In genomic region chr15:100722551-100723322, GRCh38 we compare ENCODE assay signal across 13 cellular contexts.
A peak's percentile ranks its signal among the peaks of the same experiment; 100 is the strongest.
DNase-seq lines count a peak whose midpoint lies in the region; ATAC-seq and TF ChIP-seq lines count a peak whose summit lies in the region.
"Had no signal": no experiment of that assay in that cellular context is flagged by ENCODE, and none has a peak within 500 bp of the region (broad histone marks: within the 10 kb centered on the region; RNA-seq: fewer than 3 reads in every experiment).

No MANE protein-coding gene starts in this region.

- CTCF ChIA-PET in activated CD8-positive, alpha-beta T cell treated with anti-CD3 and anti-CD28 coated beads, Interleukin-2, amount 10 ng/mL, durations not matched to agents 7 days and 5 days (lab: Charles Lee) = interaction anchor here (1.4 kb wide), 1 partner anchor 152 kb away, joined by 3 read pairs; no protein-coding TSS in a partner anchor
- CTCF ChIA-PET in activated CD8-positive, alpha-beta T cell treated with anti-CD3 and anti-CD28 coated beads for 36 hours (lab: Charles Lee) = interaction anchor here (1.0 kb wide), 1 partner anchor 195 kb away, joined by 3 read pairs; no protein-coding TSS in a partner anchor

- H3K27me3 ChIP-seq in Karpas-422 (ENCODE audit: low read length) = no peaks in the 10 kb centered on the region

- TF ChIP-seq CTCF in activated CD8-positive, alpha-beta T cell treated with anti-CD3 and anti-CD28 coated beads for 36 hours (IDR thresholded peaks at IDR 0.05) = no peak
- TF ChIP-seq CTCF in coronary artery (IDR thresholded peaks at IDR 0.05) (no peak), osteocyte (IDR thresholded peaks at IDR 0.05) (no peak)

- intact Hi-C loops in activated CD8-positive, alpha-beta T cell treated with anti-CD3 and anti-CD28 coated beads for 36 hours (cut with micrococcal nuclease) = no loop called here

- H3K36me3 Mint-ChIP-seq in activated CD8-positive, alpha-beta T cell treated with anti-CD3 and anti-CD28 coated beads, Interleukin-2, amount 10 ng/mL, durations not matched to agents 7 days and 5 days (ENCODE audit: low read depth) = no peaks in the 10 kb centered on the region
- no peaks in the 10 kb centered on the region for H3K36me3 Mint-ChIP-seq in activated CD8-positive, alpha-beta T cell treated with anti-CD3 and anti-CD28 coated beads for 36 hours (ENCODE audit: low read depth)
- H3K36me3 Mint-ChIP-seq in osteocyte (ENCODE audit: unreplicated experiment) = no peaks in the 10 kb centered on the region

- no peaks in the 10 kb centered on the region for H3K4me1 ChIP-seq in Karpas-422 (ENCODE audit: low read length)

- ATAC-seq in activated CD8-positive, alpha-beta T cell treated with anti-CD3 and anti-CD28 coated beads, Interleukin-2, amount 10 ng/mL, durations not matched to agents 7 days and 5 days = no peak
- ATAC-seq in activated CD8-positive, alpha-beta T cell treated with anti-CD3 and anti-CD28 coated beads for 36 hours = no peak

- H4K20me1 ChIP-seq in Karpas-422 (ENCODE audit: insufficient read depth, low read depth, low read length) = no peaks in the 10 kb centered on the region

- no peaks in the 10 kb centered on the region for H3K9me3 ChIP-seq in Karpas-422 (ENCODE audit: low read length)
- H3K9me3 ChIP-seq: mucosa of descending colon had no signal

- no peak overlapping the region for H2AFZ ChIP-seq in Karpas-422 (ENCODE audit: low read length)

- H3K9ac ChIP-seq in Karpas-422 (ENCODE audit: low read length) = no peak overlapping the region

- no peak overlapping the region for H3K4me2 ChIP-seq in Karpas-422 (ENCODE audit: low read depth, low read length, poor library complexity, severe bottlenecking)

- H3K4me3 ChIP-seq in coronary artery (no peak overlapping the region), Karpas-422 (ENCODE audit: low read length) (no peak overlapping the region)
- H3K4me3 ChIP-seq: mucosa of descending colon had no signal

- no peak overlapping the region for H3K27ac Mint-ChIP-seq in activated CD8-positive, alpha-beta T cell treated with anti-CD3 and anti-CD28 coated beads, Interleukin-2, amount 10 ng/mL, durations not matched to agents 7 days and 5 days
- H3K27ac Mint-ChIP-seq in activated CD8-positive, alpha-beta T cell treated with anti-CD3 and anti-CD28 coated beads for 36 hours = no peak overlapping the region
- peak overlapping the region; percentile 80 for H3K27ac Mint-ChIP-seq in osteocyte (ENCODE audit: unreplicated experiment)
- H3K27ac Mint-ChIP-seq: activated T-helper 17 cell treated with anti-CD3 and anti-CD28 coated beads, Interleukin-2, amount 50 U/mL, for 72 hours had no signal

- no peaks in the 10 kb centered on the region for H3K9me2 ChIP-seq in Karpas-422 (replicated peaks; ENCODE audit: insufficient read depth, low read length)

- POLR2A ChIA-PET in activated CD8-positive, alpha-beta T cell treated with anti-CD3 and anti-CD28 coated beads, Interleukin-2, amount 10 ng/mL, durations not matched to agents 7 days and 5 days (lab: Charles Lee) = interaction anchor here (0.6 kb wide), 1 partner anchor 16 kb away, joined by 4 read pairs; no protein-coding TSS in a partner anchor
- POLR2A ChIA-PET in activated CD8-positive, alpha-beta T cell treated with anti-CD3 and anti-CD28 coated beads for 36 hours (lab: Charles Lee) = no interaction called here

- H3K4me1 Mint-ChIP-seq in activated CD8-positive, alpha-beta T cell treated with anti-CD3 and anti-CD28 coated beads, Interleukin-2, amount 10 ng/mL, durations not matched to agents 7 days and 5 days (ENCODE audit: low read depth) = no peaks in the 10 kb centered on the region
- no peaks in the 10 kb centered on the region for H3K4me1 Mint-ChIP-seq in activated CD8-positive, alpha-beta T cell treated with anti-CD3 and anti-CD28 coated beads for 36 hours (ENCODE audit: low read depth)
- peaks cover 51% of the 10 kb centered on the region for H3K4me1 Mint-ChIP-seq in osteocyte (ENCODE audit: unreplicated experiment)
- H3K4me1 Mint-ChIP-seq: activated T-helper 17 cell treated with anti-CD3 and anti-CD28 coated beads, Interleukin-2, amount 50 U/mL, for 72 hours had no signal

- no peaks in the 10 kb centered on the region for H3K9me3 Mint-ChIP-seq in activated CD8-positive, alpha-beta T cell treated with anti-CD3 and anti-CD28 coated beads, Interleukin-2, amount 10 ng/mL, durations not matched to agents 7 days and 5 days (ENCODE audit: insufficient read depth)
- H3K9me3 Mint-ChIP-seq in activated CD8-positive, alpha-beta T cell treated with anti-CD3 and anti-CD28 coated beads for 36 hours = no peaks in the 10 kb centered on the region
- no peaks in the 10 kb centered on the region for H3K9me3 Mint-ChIP-seq in osteocyte (ENCODE audit: unreplicated experiment)
- H3K9me3 Mint-ChIP-seq: activated T-helper 17 cell treated with anti-CD3 and anti-CD28 coated beads, Interleukin-2, amount 50 U/mL, for 72 hours had no signal

- H3K4me3 Mint-ChIP-seq in activated CD8-positive, alpha-beta T cell treated with anti-CD3 and anti-CD28 coated beads, Interleukin-2, amount 10 ng/mL, durations not matched to agents 7 days and 5 days = no peak overlapping the region
- H3K4me3 Mint-ChIP-seq in activated CD8-positive, alpha-beta T cell treated with anti-CD3 and anti-CD28 coated beads for 36 hours = no peak overlapping the region
- no peak overlapping the region for H3K4me3 Mint-ChIP-seq in osteocyte (ENCODE audit: unreplicated experiment)
- H3K4me3 Mint-ChIP-seq: activated T-helper 17 cell treated with anti-CD3 and anti-CD28 coated beads, Interleukin-2, amount 50 U/mL, for 72 hours had no signal

- H3K36me3 ChIP-seq in Karpas-422 (ENCODE audit: insufficient read depth, low read length) = no peaks in the 10 kb centered on the region

- peak overlapping the region in 1 of 2 donors; percentile 86 for H3K27ac ChIP-seq in coronary artery
- H3K27ac ChIP-seq in Karpas-422 (ENCODE audit: low read length) = no peak overlapping the region

- DNase-seq in activated CD8-positive, alpha-beta T cell treated with anti-CD3 and anti-CD28 coated beads, Interleukin-2, amount 10 ng/mL, durations not matched to agents 7 days and 5 days = peak; percentile 1
- no peak for DNase-seq in activated CD8-positive, alpha-beta T cell treated with anti-CD3 and anti-CD28 coated beads for 36 hours
- peak; percentile 33 for DNase-seq in coronary artery (ENCODE audit: low spot score)
- DNase-seq in osteocyte (ENCODE audit: extremely low spot score, unreplicated experiment) = no peak
- peak; percentile 27 for DNase-seq in ureter (ENCODE audit: low spot score)
- no peak for DNase-seq in activated T-cell treated with anti-CD3 and anti-CD28 coated beads for 4 hours
- no peak for DNase-seq in Karpas-422
- no peak for DNase-seq in stimulated activated naive CD4-positive, alpha-beta T cell (lab: John Stamatoyannopoulos, UW)
- DNase-seq: activated CD4-positive, alpha-beta T cell treated with anti-CD3 and anti-CD28 coated beads for 48 hours; mucosa of descending colon; NCI-H2107; retina had no signal

- no peaks in the 10 kb centered on the region for H3K79me2 ChIP-seq in Karpas-422 (ENCODE audit: low read length)

- no peaks in the 10 kb centered on the region for H3K27me3 Mint-ChIP-seq in activated CD8-positive, alpha-beta T cell treated with anti-CD3 and anti-CD28 coated beads, Interleukin-2, amount 10 ng/mL, durations not matched to agents 7 days and 5 days (ENCODE audit: low read depth)
- H3K27me3 Mint-ChIP-seq in activated CD8-positive, alpha-beta T cell treated with anti-CD3 and anti-CD28 coated beads for 36 hours = no peaks in the 10 kb centered on the region
- H3K27me3 Mint-ChIP-seq in osteocyte (ENCODE audit: unreplicated experiment) = no peaks in the 10 kb centered on the region

Comparison
In these comparisons a context has a peak if more than half of its experiments do, and no peak if none do; other contexts are left out.
1. DNase-seq: peak in activated CD8-positive, alpha-beta T cell treated with anti-CD3 and anti-CD28 coated beads, Interleukin-2, amount 10 ng/mL, durations not matched to agents 7 days and 5 days (single experiment), coronary artery (single experiment) and ureter (single experiment); none in activated CD8-positive, alpha-beta T cell treated with anti-CD3 and anti-CD28 coated beads for 36 hours (single experiment), osteocyte (single experiment), activated T-cell treated with anti-CD3 and anti-CD28 coated beads for 4 hours (single experiment), Karpas-422 (single experiment) and stimulated activated naive CD4-positive, alpha-beta T cell (0 of 6).